Comparison of ENCODE assay signal across 15 cellular contexts in the genomic region with DNA sequence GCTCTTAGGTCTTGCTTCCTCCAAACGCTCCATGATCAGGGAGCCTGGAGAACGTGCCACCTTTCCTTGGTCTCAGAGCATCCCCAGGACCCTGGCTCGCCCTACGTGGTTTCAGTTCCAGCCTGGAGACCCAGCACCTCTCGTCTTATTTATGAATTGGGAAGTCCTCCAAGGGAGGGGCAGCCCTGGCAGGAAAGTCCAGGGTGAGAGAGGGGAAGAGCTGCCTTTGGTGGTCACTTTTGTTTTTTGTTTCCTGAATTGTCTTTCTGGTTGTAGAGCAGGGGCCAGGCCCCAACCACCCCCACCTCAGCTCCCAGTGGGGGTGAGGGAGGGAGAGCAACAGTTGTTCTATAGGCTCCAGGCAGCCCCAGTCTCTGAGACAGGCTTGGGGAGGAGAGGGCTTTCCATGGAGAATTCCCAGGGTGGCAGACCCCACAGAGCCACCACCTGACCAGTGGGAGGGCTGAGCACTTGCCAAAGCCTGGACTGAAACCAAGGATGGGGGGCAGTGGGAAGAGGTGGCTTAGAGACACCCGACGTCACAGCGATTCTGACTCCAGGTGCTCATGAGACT. TPM values are rescaled to one million over a fixed set of nuclear protein-coding genes. Genes with fewer than 3 reads are reported as not detected.
DNase-seq lines count a peak whose midpoint lies in the region; ATAC-seq, FAIRE-seq and TF ChIP-seq lines count a peak whose summit lies in the region.
"Had no signal": no experiment of that assay in that cellular context is flagged by ENCODE, and none has a peak within 500 bp of the region (broad histone marks: within the 10 kb centered on the region; RNA-seq: fewer than 3 reads in every experiment).

No MANE protein-coding gene starts in this region.

- ATAC-seq in right lobe of liver (no peak), lower lobe of right lung (no peak), GM21528 (IDR thresholded peaks at IDR 0.05; ENCODE audit: low FRiP score, unreplicated experiment) (no peak), psoas muscle (no peak)
- ATAC-seq in activated CD8-positive, alpha-beta T cell treated with anti-CD3 and anti-CD28 coated beads, Interleukin-2, amount 10 ng/mL, durations not matched to agents 7 days and 5 days = no peak
- ATAC-seq: PC-3 had no signal

- no peak overlapping the region for H3K4me3 Mint-ChIP-seq in activated CD8-positive, alpha-beta T cell treated with anti-CD3 and anti-CD28 coated beads, Interleukin-2, amount 10 ng/mL, durations not matched to agents 7 days and 5 days

- POLR2A ChIA-PET in activated CD8-positive, alpha-beta T cell treated with anti-CD3 and anti-CD28 coated beads, Interleukin-2, amount 10 ng/mL, durations not matched to agents 7 days and 5 days (lab: Charles Lee) = interaction anchor here (1.6 kb wide), 1 partner anchor 309 kb away, joined by 11 read pairs; a partner anchor contains a TSS

- H3K36me3 ChIP-seq in liver (ENCODE audit: control insufficient read depth in 4 of 4, insufficient read depth in 3 of 4, low read depth in 1 of 4, low read length in 3 of 4) = no peaks in the 10 kb centered on the region
- no peaks in the 10 kb centered on the region for H3K36me3 ChIP-seq in right lobe of liver
- H3K36me3 ChIP-seq in lower lobe of right lung = no peaks in the 10 kb centered on the region
- H3K36me3 ChIP-seq in psoas muscle (ENCODE audit: insufficient read depth in 1 of 2, low read depth in 1 of 2) = no peaks in the 10 kb centered on the region
- H3K36me3 ChIP-seq in adrenal gland (replicated peaks in 1 of 2) = no peaks in the 10 kb centered on the region
- H3K36me3 ChIP-seq: BE2C had no signal

- WGBS in liver = 70% methylated on average over 8 of the region's 8 CpGs
- 65% methylated on average over 8 of the region's 8 CpGs for WGBS in right lobe of liver (ENCODE audit: insufficient coverage, low coverage, low lambda C conversion rate, missing lambda C conversion rate)
- WGBS in psoas muscle, 3 donors = 61 to 69% (median 64%) methylated on average over 8 of the region's 8 CpGs
- 65 to 84% (median 76%) methylated on average over 5 to 8 of the region's 8 CpGs for WGBS in adrenal gland, 4 donors

- no peaks in the 10 kb centered on the region for H3K9me3 Mint-ChIP-seq in activated CD8-positive, alpha-beta T cell treated with anti-CD3 and anti-CD28 coated beads, Interleukin-2, amount 10 ng/mL, durations not matched to agents 7 days and 5 days (ENCODE audit: insufficient read depth)

- CTCF ChIA-PET in activated CD8-positive, alpha-beta T cell treated with anti-CD3 and anti-CD28 coated beads, Interleukin-2, amount 10 ng/mL, durations not matched to agents 7 days and 5 days (lab: Charles Lee) = interaction anchor here (0.7 to 4.1 kb wide), 5 partner anchors 31 to 246 kb away, joined by 3 to 16 read pairs (median 3); no protein-coding TSS in a partner anchor

- no peaks in the 10 kb centered on the region for H3K27me3 ChIP-seq in liver (ENCODE audit: control insufficient read depth in 4 of 4, insufficient read depth in 4 of 4, low read length in 3 of 4)
- H3K27me3 ChIP-seq in right lobe of liver = no peaks in the 10 kb centered on the region
- no peaks in the 10 kb centered on the region for H3K27me3 ChIP-seq in lower lobe of right lung (ENCODE audit: low read depth)
- H3K27me3 ChIP-seq in psoas muscle (ENCODE audit: insufficient read depth in 3 of 3, low read length in 2 of 3) = peaks cover 0 to 4% (median 3%) of the 10 kb centered on the region in 3 donors
- no peaks in the 10 kb centered on the region for H3K27me3 ChIP-seq in adrenal gland

- DNase-seq in right lobe of liver = no peak
- no peak for DNase-seq in activated CD8-positive, alpha-beta T cell treated with anti-CD3 and anti-CD28 coated beads, Interleukin-2, amount 10 ng/mL, durations not matched to agents 7 days and 5 days
- no peak for DNase-seq in lower lobe of right lung
- DNase-seq in psoas muscle = no peak
- no peak for DNase-seq in adrenal gland
- DNase-seq in GM12892 (ENCODE audit: insufficient read length) = no peak
- DNase-seq: activated CD8-positive, alpha-beta memory T cell treated with anti-CD3 and anti-CD28 coated beads for 24 hours; anterior cingulate cortex; BE2C; GDM1; midbrain; NCI-H1048; PC-3 had no signal

- H3K27me3 Mint-ChIP-seq in activated CD8-positive, alpha-beta T cell treated with anti-CD3 and anti-CD28 coated beads, Interleukin-2, amount 10 ng/mL, durations not matched to agents 7 days and 5 days (ENCODE audit: low read depth) = no peaks in the 10 kb centered on the region

- H3K4me3 ChIP-seq in liver (ENCODE audit: low read depth in 1 of 3, low read length in 3 of 3) = no peak overlapping the region
- H3K4me3 ChIP-seq in right lobe of liver = no peak overlapping the region
- H3K4me3 ChIP-seq in lower lobe of right lung = no peak overlapping the region
- H3K4me3 ChIP-seq in psoas muscle = no peak overlapping the region
- H3K4me3 ChIP-seq in adrenal gland = no peak overlapping the region

- H3K27ac Mint-ChIP-seq in activated CD8-positive, alpha-beta T cell treated with anti-CD3 and anti-CD28 coated beads, Interleukin-2, amount 10 ng/mL, durations not matched to agents 7 days and 5 days = peak overlapping the region; percentile 98

- H3K27ac ChIP-seq in liver (ENCODE audit: low read depth in 1 of 2, low read length in 2 of 2) = peak overlapping the region; percentile 17 to 34
- H3K27ac ChIP-seq in right lobe of liver = no peak overlapping the region
- H3K27ac ChIP-seq in lower lobe of right lung = peak overlapping the region; percentile 84
- no peak overlapping the region for H3K27ac ChIP-seq in psoas muscle
- peak overlapping the region in 1 of 5 donors; percentile 61 for H3K27ac ChIP-seq in adrenal gland

- H3K36me3 Mint-ChIP-seq in activated CD8-positive, alpha-beta T cell treated with anti-CD3 and anti-CD28 coated beads, Interleukin-2, amount 10 ng/mL, durations not matched to agents 7 days and 5 days (ENCODE audit: low read depth) = peaks cover 72% of the 10 kb centered on the region

- no peak for TF ChIP-seq CTCF in liver (IDR thresholded peaks at IDR 0.05; ENCODE audit: low read depth, low read length, missing input control)
- no peak for TF ChIP-seq CTCF in right lobe of liver (IDR thresholded peaks at IDR 0.05)
- TF ChIP-seq CTCF in lower lobe of right lung (IDR thresholded peaks at IDR 0.05) = no peak
- no peak for TF ChIP-seq CTCF in psoas muscle (IDR thresholded peaks at IDR 0.05)
- TF ChIP-seq CTCF in adrenal gland (IDR thresholded peaks at IDR 0.05) = no peak

- TF ChIP-seq RAD21 in liver (IDR thresholded peaks at IDR 0.05) = no peak

- H3K9ac ChIP-seq in liver (ENCODE audit: low read depth in 1 of 2, low read length in 2 of 2) = no peak overlapping the region

- H3K4me1 Mint-ChIP-seq in activated CD8-positive, alpha-beta T cell treated with anti-CD3 and anti-CD28 coated beads, Interleukin-2, amount 10 ng/mL, durations not matched to agents 7 days and 5 days (ENCODE audit: low read depth) = peaks cover 79% of the 10 kb centered on the region

- TF ChIP-seq POLR2A in right lobe of liver (IDR thresholded peaks at IDR 0.05) = no peak
- TF ChIP-seq POLR2A in adrenal gland (IDR thresholded peaks at IDR 0.05) = no peak
- TF ChIP-seq POLR2A in GM12892 (IDR thresholded peaks at IDR 0.05; ENCODE audit: low read depth, low read length) = no peak

- H3K9me3 ChIP-seq in liver (ENCODE audit: control insufficient read depth in 4 of 4, low read length in 3 of 4) (no peaks in the 10 kb centered on the region), right lobe of liver (no peaks in the 10 kb centered on the region), lower lobe of right lung (no peaks in the 10 kb centered on the region), psoas muscle (no peaks in the 10 kb centered on the region), adrenal gland (replicated peaks in 1 of 3) (no peaks in the 10 kb centered on the region)
- H3K9me3 ChIP-seq: BE2C had no signal

- FAIRE-seq in GM12892 (lab: Jason Lieb, UNC) = no peak

- H3K4me1 ChIP-seq in liver (ENCODE audit: control insufficient read depth in 4 of 4, insufficient read depth in 4 of 4, low read length in 3 of 4) = peaks cover 0 to 20% (median 3%) of the 10 kb centered on the region in 4 donors
- H3K4me1 ChIP-seq in right lobe of liver = no peaks in the 10 kb centered on the region
- H3K4me1 ChIP-seq in lower lobe of right lung = peaks cover 93% of the 10 kb centered on the region
- H3K4me1 ChIP-seq in psoas muscle = no peaks in the 10 kb centered on the region
- peaks cover 0 to 5% of the 10 kb centered on the region in 2 donors for H3K4me1 ChIP-seq in adrenal gland (replicated peaks in 1 of 2)
- H3K4me1 ChIP-seq: BE2C had no signal

- intact Hi-C loops in right lobe of liver (cut with DNase I) = no loop called here
- intact Hi-C loops in lower lobe of right lung (cut with DNase I) = no loop called here
- intact Hi-C loops in psoas muscle (cut with DNase I) = no loop called here
- intact Hi-C loops in adrenal gland (cut with DNase I) = no loop called here

TF ChIP-seq in liver, 16 proteins besides CTCF, POLR2A, EP300 and RAD21:
- TF ChIP-seq RXRA (IDR thresholded peaks at IDR 0.05) (no peak), FOXA1 (IDR thresholded peaks at IDR 0.05) (no peak), GABPA (IDR thresholded peaks at IDR 0.05 in 1 of 2, conservative IDR thresholded peaks at IDR 0.05 in 1 of 2) (no peak), FOXA2 (IDR thresholded peaks at IDR 0.05) (no peak), NR2F2 (IDR thresholded peaks at IDR 0.05) (no peak)
- TF ChIP-seq, protein P1, sequence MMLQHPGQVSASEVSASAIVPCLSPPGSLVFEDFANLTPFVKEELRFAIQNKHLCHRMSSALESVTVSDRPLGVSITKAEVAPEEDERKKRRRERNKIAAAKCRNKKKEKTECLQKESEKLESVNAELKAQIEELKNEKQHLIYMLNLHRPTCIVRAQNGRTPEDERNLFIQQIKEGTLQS (IDR thresholded peaks at IDR 0.05) = no peak

RNA-seq across cellular contexts. Expression of a gene that starts 12.9 kb away (rescaled TPM):
- total RNA-seq in liver = 10 to 100 TPM in 1 of 2 donors, 1 to 10 TPM in 1; 7.2 to 14.6 TPM
- polyA plus RNA-seq in liver = 1 to 10 TPM; 1.2 to 2.2 TPM
- total RNA-seq in right lobe of liver = 1 to 10 TPM; 2.0 to 4.8 (median 4.2) TPM
- total RNA-seq in activated CD8-positive, alpha-beta T cell treated with anti-CD3 and anti-CD28 coated beads, Interleukin-2, amount 10 ng/mL, durations not matched to agents 7 days and 5 days = 10 to 100 TPM; 57.7 to 58.4 TPM
- 29.7 TPM for total RNA-seq in lower lobe of right lung
- 1 to 10 TPM; 2.0 to 2.8 (median 2.2) TPM for total RNA-seq in psoas muscle
- 1 to 10 TPM in 1 of 3 donors, under 1 TPM in 2; 0.34 to 1.3 (median 0.71) TPM for polyA plus RNA-seq in psoas muscle
- 10 to 100 TPM; 11.7 to 40.2 (median 23.4) TPM for total RNA-seq in adrenal gland
- polyA plus RNA-seq in adrenal gland = 10 to 100 TPM in 1 of 3 donors, 1 to 10 TPM in 2; 7.1 to 15.3 (median 8.8) TPM
- 32.8 TPM for polyA plus RNA-seq in GM12892 (2012; ENCODE audit: missing spikeins)

Comparison
In these comparisons a context has a peak if more than half of its experiments do, and no peak if none do; other contexts are left out.
1. H3K27ac ChIP-seq: peak in liver (2 of 2) and lower lobe of right lung (single experiment); none in right lobe of liver (0 of 3) and psoas muscle (single experiment).